2 cellular contexts compared by ENCODE assay signal in the genomic region with DNA sequence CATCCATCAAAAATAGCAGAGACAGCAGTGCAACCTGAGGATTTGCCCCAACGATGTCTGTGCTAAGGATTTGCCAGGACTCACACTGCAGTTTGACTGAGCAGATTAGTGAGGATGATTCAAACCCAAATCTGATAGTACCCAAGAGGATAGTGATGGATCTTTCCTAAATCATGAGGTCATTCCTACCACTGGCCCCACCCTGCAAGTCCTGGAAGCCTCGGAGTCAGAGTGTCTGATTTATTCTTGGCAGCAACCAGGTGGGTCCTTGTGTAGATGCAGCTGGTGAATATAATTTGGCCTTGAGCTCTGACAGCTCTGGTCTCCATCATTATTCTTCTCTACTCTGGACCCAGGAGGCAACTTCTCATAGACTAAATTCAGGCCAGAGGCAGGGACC.
TF ChIP-seq lines count a peak whose summit lies in the region.

No MANE protein-coding gene starts in this region.

TF ChIP-seq in HepG2, 621 proteins besides CTCF, POLR2A, EP300 and RAD21:
- TF ChIP-seq NR2F1 (CRISPR knock-in tag; IDR thresholded peaks at IDR 0.05) (no peak), NFYB (CRISPR knock-in tag; IDR thresholded peaks at IDR 0.05) (no peak), ZNF564 (CRISPR knock-in tag; IDR thresholded peaks at IDR 0.05) (no peak), ATF7 (IDR thresholded peaks at IDR 0.05) (peak; percentile 4; the same call in 1 of the 2 replicates), ATF7 (CRISPR knock-in tag; IDR thresholded peaks at IDR 0.05) (no peak)

TF ChIP-seq in H1, 55 proteins besides CTCF, POLR2A, EP300 and RAD21:
- TF ChIP-seq JUN (IDR thresholded peaks at IDR 0.05; ENCODE audit: low read depth, low read length) (no peak), CREB1 (IDR thresholded peaks at IDR 0.05) (no peak), TCF12 (IDR thresholded peaks at IDR 0.05; ENCODE audit: low read depth, low read length) (no peak), TBP (IDR thresholded peaks at IDR 0.05; ENCODE audit: low read depth, low read length) (no peak), CBX5 (IDR thresholded peaks at IDR 0.05; ENCODE audit: low read depth, low read length) (no peak), EZH2 (IDR thresholded peaks at IDR 0.05; ENCODE audit: low read depth, low read length, severe bottlenecking) (no peak), MAX (IDR thresholded peaks at IDR 0.05) (no peak), BACH1 (IDR thresholded peaks at IDR 0.05; ENCODE audit: low read length) (no peak), ASH2L (IDR thresholded peaks at IDR 0.05; ENCODE audit: low read length) (no peak), YY1 (IDR thresholded peaks at IDR 0.05; ENCODE audit: low read depth, low read length) (no peak), SIRT6 (IDR thresholded peaks at IDR 0.05; ENCODE audit: low read length) (no peak), EGR1 (IDR thresholded peaks at IDR 0.05; ENCODE audit: borderline replicate concordance, low read depth, low read length) (no peak), CHD1 (IDR thresholded peaks at IDR 0.05; ENCODE audit: low read depth, low read length) (no peak), FOSL1 (IDR thresholded peaks at IDR 0.05; ENCODE audit: insufficient read depth, low read depth, low read length) (no peak)
- TF ChIP-seq, protein P1, sequence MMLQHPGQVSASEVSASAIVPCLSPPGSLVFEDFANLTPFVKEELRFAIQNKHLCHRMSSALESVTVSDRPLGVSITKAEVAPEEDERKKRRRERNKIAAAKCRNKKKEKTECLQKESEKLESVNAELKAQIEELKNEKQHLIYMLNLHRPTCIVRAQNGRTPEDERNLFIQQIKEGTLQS (IDR thresholded peaks at IDR 0.05; ENCODE audit: insufficient read depth, low read depth, low read length) = no peak
- TF ChIP-seq, protein P2, sequence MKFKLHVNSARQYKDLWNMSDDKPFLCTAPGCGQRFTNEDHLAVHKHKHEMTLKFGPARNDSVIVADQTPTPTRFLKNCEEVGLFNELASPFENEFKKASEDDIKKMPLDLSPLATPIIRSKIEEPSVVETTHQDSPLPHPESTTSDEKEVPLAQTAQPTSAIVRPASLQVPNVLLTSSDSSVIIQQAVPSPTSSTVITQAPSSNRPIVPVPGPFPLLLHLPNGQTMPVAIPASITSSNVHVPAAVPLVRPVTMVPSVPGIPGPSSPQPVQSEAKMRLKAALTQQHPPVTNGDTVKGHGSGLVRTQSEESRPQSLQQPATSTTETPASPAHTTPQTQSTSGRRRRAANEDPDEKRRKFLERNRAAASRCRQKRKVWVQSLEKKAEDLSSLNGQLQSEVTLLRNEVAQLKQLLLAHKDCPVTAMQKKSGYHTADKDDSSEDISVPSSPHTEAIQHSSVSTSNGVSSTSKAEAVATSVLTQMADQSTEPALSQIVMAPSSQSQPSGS (IDR thresholded peaks at IDR 0.05; ENCODE audit: low read length) = no peak
- TF ChIP-seq, protein P3, sequence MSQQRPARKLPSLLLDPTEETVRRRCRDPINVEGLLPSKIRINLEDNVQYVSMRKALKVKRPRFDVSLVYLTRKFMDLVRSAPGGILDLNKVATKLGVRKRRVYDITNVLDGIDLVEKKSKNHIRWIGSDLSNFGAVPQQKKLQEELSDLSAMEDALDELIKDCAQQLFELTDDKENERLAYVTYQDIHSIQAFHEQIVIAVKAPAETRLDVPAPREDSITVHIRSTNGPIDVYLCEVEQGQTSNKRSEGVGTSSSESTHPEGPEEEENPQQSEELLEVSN (IDR thresholded peaks at IDR 0.05) = no peak
